Comparison of ENCODE assay signal across 8 cellular contexts in the genomic region with DNA sequence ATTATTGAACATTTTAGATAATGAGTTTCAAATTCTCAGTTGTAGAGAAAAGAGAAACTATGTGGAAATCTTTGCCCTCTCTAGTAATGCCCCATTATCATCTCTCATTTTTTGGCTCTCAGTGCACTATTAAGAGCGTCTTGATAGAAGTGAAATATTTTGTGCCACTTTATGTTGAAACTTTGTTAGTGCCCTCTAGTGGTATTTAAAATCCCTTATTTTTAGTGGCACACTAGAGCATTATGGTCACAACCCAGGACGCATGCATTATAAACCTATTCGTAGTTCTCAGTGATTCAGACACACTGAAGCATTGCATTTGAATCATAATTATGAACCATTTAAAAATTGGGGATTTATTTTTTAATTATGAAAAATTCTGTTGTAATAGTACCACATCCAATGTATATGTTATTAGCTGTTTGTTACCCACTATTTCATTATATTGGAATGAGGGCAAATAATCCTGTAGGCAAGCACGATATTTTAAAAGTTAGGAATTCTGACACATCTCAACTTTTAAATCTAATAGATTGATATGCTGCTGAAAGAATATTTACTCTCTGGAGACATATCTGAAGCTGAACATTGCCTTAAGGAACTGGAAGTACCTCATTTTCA. TPM values are rescaled to one million over a fixed set of nuclear protein-coding genes. Genes with fewer than 3 reads are reported as not detected.
DNase-seq lines count a peak whose midpoint lies in the region; ATAC-seq and TF ChIP-seq lines count a peak whose summit lies in the region.

No MANE protein-coding gene starts in this region.

- no peaks in the 10 kb centered on the region for H3K27me3 ChIP-seq in cardiac muscle cell
- no peaks in the 10 kb centered on the region for H3K27me3 ChIP-seq in gastrocnemius medialis

- ATAC-seq in GM21619 (IDR thresholded peaks at IDR 0.05; ENCODE audit: unreplicated experiment) = peak; percentile 77
- peak in 1 of 2 donors; percentile 85 for ATAC-seq in gastrocnemius medialis

- H3K4me1 ChIP-seq in cardiac muscle cell (ENCODE audit: low read depth) (no peaks in the 10 kb centered on the region), gastrocnemius medialis (no peaks in the 10 kb centered on the region)

- in situ Hi-C loops in gastrocnemius medialis (cut with MboI; ENCODE audit: low sequenced_read_pairs in 4 of 4) = loop anchor here (5.0 to 25.0 kb wide), 5 partner anchors 89 to 581 kb away; a partner anchor contains a TSS

- intact Hi-C loops in gastrocnemius medialis (cut with DNase I; ENCODE audit: low total_unique reads) = loop anchor here (1.0 to 2.0 kb wide), 3 partner anchors 21 to 149 kb away; no protein-coding TSS in a partner anchor

- no peak overlapping the region for H3K27ac ChIP-seq in VCaP
- H3K27ac ChIP-seq in cardiac muscle cell = no peak overlapping the region
- H3K27ac ChIP-seq in gastrocnemius medialis = no peak overlapping the region

- H3K9me3 ChIP-seq in cardiac muscle cell (ENCODE audit: low read depth) = no peaks in the 10 kb centered on the region
- H3K9me3 ChIP-seq in gastrocnemius medialis = no peaks in the 10 kb centered on the region

- TF ChIP-seq CTCF in NB4 (IDR thresholded peaks at IDR 0.05; ENCODE audit: low read depth, low read length) = peak; percentile 42
- TF ChIP-seq CTCF in VCaP (conservative IDR thresholded peaks at IDR 0.05) = peak; percentile 73
- TF ChIP-seq CTCF in cardiac muscle cell (IDR thresholded peaks at IDR 0.05; ENCODE audit: low read depth, low read length) = peak; percentile 47
- TF ChIP-seq CTCF in gastrocnemius medialis (IDR thresholded peaks at IDR 0.05 in 4 of 5, conservative IDR thresholded peaks at IDR 0.05 in 1 of 5) = peak; percentile 53 to 66 (median 59)

- TF ChIP-seq POLR2A in NB4 (IDR thresholded peaks at IDR 0.05; ENCODE audit: extremely low read depth, insufficient read length) (no peak), gastrocnemius medialis (IDR thresholded peaks at IDR 0.05) (no peak)

- H3K4me3 ChIP-seq in NB4 (ENCODE audit: low read depth, low read length) (no peak overlapping the region), cardiac muscle cell (no peak overlapping the region), gastrocnemius medialis (no peak overlapping the region)

- peak; percentile 2 for DNase-seq in NCI-H2029 (lab: John Stamatoyannopoulos, UW)
- no peak for DNase-seq in NCI-H2029 treated with DMSO at 0.1 percent for 48 hours (lab: John Stamatoyannopoulos, UW)
- peak; percentile 69 for DNase-seq in NB4 (ENCODE audit: low read depth)
- peak; percentile 58 to 62 for DNase-seq in cardiac muscle cell (ENCODE audit: low read depth in 1 of 2, low spot score in 1 of 2)
- DNase-seq in gastrocnemius medialis = no peak
- DNase-seq in middle frontal gyrus (ENCODE audit: extremely low spot score, low spot score) = no peak

- H3K36me3 ChIP-seq in cardiac muscle cell (peaks cover 42% of the 10 kb centered on the region), gastrocnemius medialis (peaks cover 0 to 24% of the 10 kb centered on the region in 2 donors)

RNA-seq across cellular contexts. Expression of a gene that starts 21.9 kb away (rescaled TPM):
- total RNA-seq in cardiac muscle cell (54.0 and 84.9 TPM in 2 replicates), gastrocnemius medialis (10 to 100 TPM in 1 of 4 donors, 1 to 10 TPM in 3; 6.4 to 15.6 (median 9.8) TPM)
- 98.7 and 160 TPM in 2 replicates for polyA plus RNA-seq in cardiac muscle cell

RNA-seq across cellular contexts. Expression of a gene that starts 25.3 kb away (rescaled TPM):
- total RNA-seq in cardiac muscle cell (10.9 and 25.6 TPM in 2 replicates), gastrocnemius medialis (10 to 100 TPM in 3 of 4 donors, 1 to 10 TPM in 1; 8.9 to 15.3 (median 11.7) TPM)
- polyA plus RNA-seq in cardiac muscle cell = 28.3 and 37.8 TPM in 2 replicates

RNA-seq across cellular contexts. Expression of a gene that starts 25.7 kb away (rescaled TPM):
- 19.9 and 31.0 TPM in 2 replicates for total RNA-seq in cardiac muscle cell
- 31.3 and 45.8 TPM in 2 replicates for polyA plus RNA-seq in cardiac muscle cell
- total RNA-seq in gastrocnemius medialis = 10 to 100 TPM; 35.3 to 51.5 (median 43.5) TPM

Comparison
In these comparisons a context has a peak if more than half of its experiments do, and no peak if none do; other contexts are left out.
1. DNase-seq: peak in NCI-H2029 (single experiment), NB4 (single experiment) and cardiac muscle cell (2 of 2); none in NCI-H2029 treated with DMSO at 0.1 percent for 48 hours (single experiment), gastrocnemius medialis (0 of 2) and middle frontal gyrus (single experiment).
2. Peak in every context shown above with its lines, with median percentiles within 50 percentile points of each other: CTCF ChIP-seq.